Comparison of ENCODE assay signal across 8 cellular contexts in genomic region chr12:96500686-96501085, GRCh38. TPM values are rescaled to one million over a fixed set of nuclear protein-coding genes. Genes with fewer than 3 reads are reported as not detected.
DNase-seq lines count a peak whose midpoint lies in the region; TF ChIP-seq lines count a peak whose summit lies in the region.

No MANE protein-coding gene starts in this region.

- DNase-seq in Ammon's horn (ENCODE audit: low spot score): peak; percentile 16
- DNase-seq in H4 (ENCODE audit: low spot score): peak; percentile 35
- no peak for DNase-seq in T-helper 2 cell treated with Interferon-gamma antibody and Interleukin-4, amounts not matched to agents 5 μg/mL and 100 μg/mL, for 36 hours (ENCODE audit: low spot score)
- peak; percentile 38 for DNase-seq in foreskin melanocyte
- DNase-seq in NOMO-1 (lab: John Stamatoyannopoulos, UW; ENCODE audit: unreplicated experiment in 2 of 2): no peak
- no peak for DNase-seq in trophoblast cell
- DNase-seq in stimulated activated CD4-positive, alpha-beta T cell treated with anti-CD3 and anti-CD28 coated beads, Interleukin-1b, Interleukin-23, amount 100 ng/mL, for 48 hours: no peak
- no peak for DNase-seq in WERI-Rb-1

- H3K36me3 Mint-ChIP-seq in T-helper 2 cell treated with Interferon-gamma antibody and Interleukin-4, amounts not matched to agents 5 μg/mL and 100 μg/mL, for 36 hours (ENCODE audit: low read depth): peaks cover 14% of the 10 kb centered on the region

- peaks cover 12% of the 10 kb centered on the region for H3K9me3 Mint-ChIP-seq in T-helper 2 cell treated with Interferon-gamma antibody and Interleukin-4, amounts not matched to agents 5 μg/mL and 100 μg/mL, for 36 hours

- no peak overlapping the region for H3K4me2 ChIP-seq in trophoblast cell (ENCODE audit: low read length)

- H3K18ac ChIP-seq in trophoblast cell (ENCODE audit: low read length): no peak overlapping the region

- H3K27ac ChIP-seq in trophoblast cell (ENCODE audit: low read depth, low read length) (no peak overlapping the region), WERI-Rb-1 (no peak overlapping the region)

- H3K36me3 ChIP-seq in trophoblast cell (ENCODE audit: control insufficient read depth in 1 of 2, insufficient read depth in 2 of 2, low read length in 2 of 2): no peaks in the 10 kb centered on the region
- H3K36me3 ChIP-seq in WERI-Rb-1: no peaks in the 10 kb centered on the region

- no peak overlapping the region for H2AFZ ChIP-seq in trophoblast cell (ENCODE audit: insufficient read depth, low read length, poor library complexity)

- no peak overlapping the region for H3K23ac ChIP-seq in trophoblast cell (ENCODE audit: low read length)

- H4K12ac ChIP-seq in trophoblast cell (ENCODE audit: low read depth, low read length): no peak overlapping the region

- H3K79me2 ChIP-seq in trophoblast cell (ENCODE audit: control insufficient read depth, insufficient read depth, low read length, poor library complexity): no peaks in the 10 kb centered on the region

- no peak overlapping the region for H2AK5ac ChIP-seq in trophoblast cell (ENCODE audit: low read length)

- H3K4me1 Mint-ChIP-seq in T-helper 2 cell treated with Interferon-gamma antibody and Interleukin-4, amounts not matched to agents 5 μg/mL and 100 μg/mL, for 36 hours (ENCODE audit: low read depth): peaks cover 55% of the 10 kb centered on the region

- H2BK120ac ChIP-seq in trophoblast cell (ENCODE audit: insufficient read depth, low read length, poor library complexity): no peak overlapping the region

- WGBS in trophoblast cell (ENCODE audit: extremely low coverage, insufficient coverage, insufficient read length): no CpG with 5 or more reads among the region's 3 CpGs

- H3K27me3 Mint-ChIP-seq in T-helper 2 cell treated with Interferon-gamma antibody and Interleukin-4, amounts not matched to agents 5 μg/mL and 100 μg/mL, for 36 hours (ENCODE audit: low read depth): no peaks in the 10 kb centered on the region

- peak overlapping the region; percentile 56 for H3K4me3 Mint-ChIP-seq in T-helper 2 cell treated with Interferon-gamma antibody and Interleukin-4, amounts not matched to agents 5 μg/mL and 100 μg/mL, for 36 hours

- no peaks in the 10 kb centered on the region for H3K27me3 ChIP-seq in trophoblast cell (ENCODE audit: insufficient read depth, low read length)
- H3K27me3 ChIP-seq in WERI-Rb-1 (ENCODE audit: insufficient read depth, low read depth, severe bottlenecking): no peaks in the 10 kb centered on the region

- H3K4me1 ChIP-seq in trophoblast cell (ENCODE audit: control insufficient read depth in 1 of 2, insufficient read depth in 2 of 2, low read length in 2 of 2): peaks cover 3 to 6% of the 10 kb centered on the region in 2 experiments

- no peak for TF ChIP-seq CTCF in WERI-Rb-1 (IDR thresholded peaks at IDR 0.05; ENCODE audit: low read depth, low read length)

- no peak overlapping the region for H4K91ac ChIP-seq in trophoblast cell (ENCODE audit: low read depth, low read length)

- peaks cover 5% of the 10 kb centered on the region for H3K79me1 ChIP-seq in trophoblast cell (ENCODE audit: low read length)

- no peak overlapping the region for H3K4ac ChIP-seq in trophoblast cell (ENCODE audit: low read depth, low read length)

- H3K9me3 ChIP-seq in trophoblast cell (ENCODE audit: insufficient read depth, low read depth, low read length): no peaks in the 10 kb centered on the region
- no peaks in the 10 kb centered on the region for H3K9me3 ChIP-seq in WERI-Rb-1 (ENCODE audit: severe bottlenecking)

- no peak overlapping the region for H2BK5ac ChIP-seq in trophoblast cell (ENCODE audit: low read depth, low read length, poor library complexity)

- H4K8ac ChIP-seq in trophoblast cell (ENCODE audit: low read depth, low read length): no peak overlapping the region

- no peak overlapping the region for H2BK12ac ChIP-seq in trophoblast cell (ENCODE audit: low read length)

- H3K14ac ChIP-seq in trophoblast cell (ENCODE audit: low read length): no peak overlapping the region

- no peak overlapping the region for H3K9ac ChIP-seq in trophoblast cell (ENCODE audit: low read length)

- peak overlapping the region; percentile 92 for H3K27ac Mint-ChIP-seq in T-helper 2 cell treated with Interferon-gamma antibody and Interleukin-4, amounts not matched to agents 5 μg/mL and 100 μg/mL, for 36 hours

- H3K4me3 ChIP-seq in trophoblast cell (ENCODE audit: low read depth, low read length): no peak overlapping the region
- H3K4me3 ChIP-seq in WERI-Rb-1 (ENCODE audit: low read depth, low read length): no peak overlapping the region

RNA-seq across cellular contexts. Expression of gene CFAP54, which starts 11.3 kb away (rescaled TPM):
- 0.64 and 1.8 TPM in 2 replicates for total RNA-seq in H4 (2014; rRNA removed; shearing (Covaris generic))
- 0.03 and 0.14 TPM in 2 replicates for polyA plus RNA-seq in trophoblast cell (2013)

Comparison
In these comparisons a context has a peak if more than half of its experiments do, and no peak if none do; other contexts are left out.
1. DNase-seq: peak in Ammon's horn (single experiment), H4 (single experiment) and foreskin melanocyte (single experiment); none in T-helper 2 cell treated with Interferon-gamma antibody and Interleukin-4, amounts not matched to agents 5 μg/mL and 100 μg/mL, for 36 hours (single experiment), NOMO-1 (0 of 2), trophoblast cell (0 of 2), stimulated activated CD4-positive, alpha-beta T cell treated with anti-CD3 and anti-CD28 coated beads, Interleukin-1b, Interleukin-23, amount 100 ng/mL, for 48 hours (single experiment) and WERI-Rb-1 (single experiment).